ENCODE assay signal across 20 cellular contexts in genomic region chr14:79318371-79318770, GRCh38.
DNase-seq lines count a peak whose midpoint lies in the region; ATAC-seq and TF ChIP-seq lines count a peak whose summit lies in the region.
"Had no signal": no experiment of that assay in that cellular context is flagged by ENCODE, and none has a peak within 500 bp of the region (broad histone marks: within the 10 kb centered on the region; RNA-seq: fewer than 3 reads in every experiment).

No MANE protein-coding gene starts in this region.

- WGBS in IMR-90 (ENCODE audit: extremely low coverage in 2 of 2, insufficient read length in 1 of 2), 2 experiments = no CpG with 5 or more reads among the region's 7 CpGs

- H2BK15ac ChIP-seq in IMR-90 (ENCODE audit: low read depth, low read length) = no peak overlapping the region

- POLR2A ChIA-PET in IMR-90 (lab: Charles Lee; ENCODE audit: unreplicated experiment) (no interaction called here), PC-9 (lab: Charles Lee; ENCODE audit: unreplicated experiment) (no interaction called here)

- no peaks in the 10 kb centered on the region for H3K9me1 ChIP-seq in IMR-90 (ENCODE audit: insufficient read depth, low read length)

- H4K5ac ChIP-seq in IMR-90 (ENCODE audit: low read depth, low read length) = no peak overlapping the region

- no peak overlapping the region for H2AFZ ChIP-seq in IMR-90 (replicated peaks; ENCODE audit: low read length, poor library complexity)
- H2AFZ ChIP-seq in PC-9 = no peak overlapping the region
- H2AFZ ChIP-seq: GM23248 had no signal

- no peak overlapping the region for H3K9ac ChIP-seq in IMR-90 (ENCODE audit: low read depth, low read length)
- H3K9ac ChIP-seq in skeletal muscle satellite cell (ENCODE audit: low read depth, low read length) = no peak overlapping the region
- H3K9ac ChIP-seq: GM23248 had no signal

- H3K4me1 ChIP-seq in IMR-90 (ENCODE audit: control insufficient read depth, insufficient read depth, low read length) (peaks cover 2% of the 10 kb centered on the region), SJCRH30 (peaks cover 5% of the 10 kb centered on the region; the same call in 1 of the 2 replicates), skeletal muscle satellite cell (ENCODE audit: control insufficient read depth, insufficient read depth, low read length) (peaks cover 6% of the 10 kb centered on the region), PC-9 (replicated peaks; ENCODE audit: insufficient read depth) (no peaks in the 10 kb centered on the region)
- H3K4me1 ChIP-seq: SJSA1 had no signal

- ATAC-seq in IMR-90 (ENCODE audit: low read depth) = no peak

- intact Hi-C loops in IMR-90 (cut with micrococcal nuclease) = no loop called here
- intact Hi-C loops in PC-9 (cut with micrococcal nuclease; ENCODE audit: unreplicated experiment) = no loop called here

- dilution Hi-C loops in IMR-90 (cut with HindIII; ENCODE audit: low sequenced_read_pairs, unreplicated experiment) = no loop called here

- no peak overlapping the region for H3K14ac ChIP-seq in IMR-90 (replicated peaks; ENCODE audit: low read depth, low read length)

- peak overlapping the region; percentile 89; the same call in 1 of the 2 replicates for H3K4me2 ChIP-seq in IMR-90 (ENCODE audit: low read depth, low read length)
- H3K4me2 ChIP-seq in skeletal muscle satellite cell (ENCODE audit: low read length) = peak overlapping the region; percentile 55
- no peak overlapping the region for H3K4me2 ChIP-seq in PC-9

- H2BK120ac ChIP-seq in IMR-90 (ENCODE audit: low read depth, low read length) = no peak overlapping the region

- H3K36me3 ChIP-seq in IMR-90 (ENCODE audit: control insufficient read depth, insufficient read depth, low read length) (no peaks in the 10 kb centered on the region), SJCRH30 (no peaks in the 10 kb centered on the region), skeletal muscle satellite cell (ENCODE audit: insufficient read depth, low read length) (no peaks in the 10 kb centered on the region), PC-9 (ENCODE audit: low read depth) (no peaks in the 10 kb centered on the region)
- H3K36me3 ChIP-seq: SJSA1 had no signal

- CTCF ChIA-PET in IMR-90 (lab: Yijun Ruan, JAX) (no interaction called here), PC-9 (lab: Charles Lee) (no interaction called here)

- TF ChIP-seq CTCF in IMR-90 (conservative IDR thresholded peaks at IDR 0.05; ENCODE audit: low read depth, low read length) (no peak), fibroblast of the aortic adventitia (IDR thresholded peaks at IDR 0.05; ENCODE audit: insufficient read depth, low read length) (no peak), PC-9 (conservative IDR thresholded peaks at IDR 0.05) (no peak)

- H4K91ac ChIP-seq in IMR-90 (ENCODE audit: insufficient read depth, low read depth, low read length) = no peak overlapping the region

- no peak overlapping the region for H3K4me3 ChIP-seq in IMR-90 (ENCODE audit: insufficient read depth, low read depth, low read length)
- H3K4me3 ChIP-seq in SJCRH30 = no peak overlapping the region
- H3K4me3 ChIP-seq in fibroblast of the aortic adventitia (ENCODE audit: low read depth, low read length) = no peak overlapping the region
- peak overlapping the region; percentile 15 for H3K4me3 ChIP-seq in skeletal muscle satellite cell (ENCODE audit: low read length)
- H3K4me3 ChIP-seq in PC-9 = no peak overlapping the region
- H3K4me3 ChIP-seq: GM23248, SJSA1 had no signal

- no peaks in the 10 kb centered on the region for H3K9me3 ChIP-seq in IMR-90 (ENCODE audit: control insufficient read depth, insufficient read depth, low read length)
- H3K9me3 ChIP-seq in SJCRH30 (replicated peaks) = no peaks in the 10 kb centered on the region
- no peaks in the 10 kb centered on the region for H3K9me3 ChIP-seq in skeletal muscle satellite cell (replicated peaks; ENCODE audit: low read length)
- H3K9me3 ChIP-seq in PC-9 (ENCODE audit: insufficient read depth, low read depth) = no peaks in the 10 kb centered on the region
- H3K9me3 ChIP-seq: Caco-2, SJSA1 had no signal

- no peak overlapping the region for H3K4ac ChIP-seq in IMR-90 (ENCODE audit: low read depth, low read length)

- H3K27ac ChIP-seq in IMR-90 (ENCODE audit: insufficient read depth, low read length) = no peak overlapping the region
- H3K27ac ChIP-seq in SJCRH30 = no peak overlapping the region
- H3K27ac ChIP-seq in PC-9 = no peak overlapping the region
- H3K27ac ChIP-seq: GM23248, RWPE1, SJSA1 had no signal

- H2BK5ac ChIP-seq in IMR-90 (ENCODE audit: low read depth, low read length, poor library complexity, severe bottlenecking) = no peak overlapping the region

- no peak overlapping the region for H2AK9ac ChIP-seq in IMR-90 (replicated peaks; ENCODE audit: low read depth, low read length, poor library complexity)

- H3K23ac ChIP-seq in IMR-90 (ENCODE audit: low read depth, low read length) = no peak overlapping the region

- no peak for TF ChIP-seq POLR2A in IMR-90 (IDR thresholded peaks at IDR 0.05; ENCODE audit: low read depth, low read length)

- H3F3A ChIP-seq in PC-9 (ENCODE audit: insufficient read depth, low read depth) = no peaks in the 10 kb centered on the region

- DNase-seq in IMR-90 (peak; percentile 57), SJCRH30 (peak; percentile 1 to 16), fibroblast of the aortic adventitia (ENCODE audit: low read depth) (peak; percentile 2), DMS 273 (lab: John Stamatoyannopoulos, UW; ENCODE audit: unreplicated experiment) (no peak), GDM1 (lab: John Stamatoyannopoulos, UW) (no peak), PC-9 (no peak)
- DNase-seq: Caco-2; CD4-positive, CD25-positive, alpha-beta regulatory T cell; DMS53; GM23248; Karpas-422; NCI-H1105; NCI-H1694 treated with DMSO at 0.1 percent for 48 hours; NCI-H2107; NCI-H2227 treated with DMSO at 0.1 percent for 48 hours; NCI-H526 treated with DMSO at 0.1 percent for 48 hours; OCI-M1 had no signal

- H4K8ac ChIP-seq in IMR-90 (ENCODE audit: low read depth in 2 of 2, low read length in 2 of 2) = no peak overlapping the region

- H3K79me1 ChIP-seq in IMR-90 (ENCODE audit: low read depth in 1 of 2, low read length in 2 of 2) = no peaks in the 10 kb centered on the region; a peak in 1 of 4 replicates

- BruUV-seq in IMR-90 (replicated peaks; lab: Mats Ljungman, UMichigan) = no TSS peak
- no TSS peak for BruUV-seq in PC-9 (replicated peaks; lab: Mats Ljungman, UMichigan)

- in situ Hi-C loops in IMR-90 (cut with MboI; ENCODE audit: low sequenced_read_pairs) = no loop called here

- H2AK5ac ChIP-seq in IMR-90 (ENCODE audit: low read depth, low read length) = no peak overlapping the region

- H3K9me2 ChIP-seq in PC-9 (ENCODE audit: insufficient read depth) = no peaks in the 10 kb centered on the region

- H4K20me1 ChIP-seq in IMR-90 (ENCODE audit: insufficient read depth, low read length) (no peaks in the 10 kb centered on the region), PC-9 (ENCODE audit: insufficient read depth) (no peaks in the 10 kb centered on the region)

- no peak overlapping the region for H2BK20ac ChIP-seq in IMR-90 (ENCODE audit: low read depth, low read length)

- no peaks in the 10 kb centered on the region for H3K79me2 ChIP-seq in PC-9 (ENCODE audit: low read depth)

- H3K27me3 ChIP-seq in IMR-90 (ENCODE audit: control insufficient read depth, insufficient read depth, low read length) = no peaks in the 10 kb centered on the region
- H3K27me3 ChIP-seq in SJCRH30 = no peaks in the 10 kb centered on the region
- H3K27me3 ChIP-seq in skeletal muscle satellite cell (ENCODE audit: control insufficient read depth, insufficient read depth, low read length) = no peaks in the 10 kb centered on the region
- H3K27me3 ChIP-seq in PC-9 (ENCODE audit: insufficient read depth, low read depth) = no peaks in the 10 kb centered on the region
- H3K27me3 ChIP-seq: SJSA1 had no signal

- H3K18ac ChIP-seq in IMR-90 (ENCODE audit: low read depth, low read length) = peak overlapping the region; percentile 47; the same call in 1 of the 2 replicates

- no peak for TF ChIP-seq RAD21 in IMR-90 (IDR thresholded peaks at IDR 0.05; ENCODE audit: low read length)

- H3K56ac ChIP-seq in IMR-90 (ENCODE audit: extremely low read depth, insufficient read depth, low read length) = no peak overlapping the region

TF ChIP-seq in IMR-90, 13 proteins besides CTCF, POLR2A, EP300 and RAD21:
- TF ChIP-seq ELK1 (IDR thresholded peaks at IDR 0.05; ENCODE audit: borderline replicate concordance, low read depth, low read length) (no peak), CHD1 (IDR thresholded peaks at IDR 0.05; ENCODE audit: low read depth, low read length) (no peak), MAFK (IDR thresholded peaks at IDR 0.05; ENCODE audit: low read depth, low read length) (no peak), BHLHE40 (IDR thresholded peaks at IDR 0.05; ENCODE audit: low read depth, low read length) (no peak), MAZ (IDR thresholded peaks at IDR 0.05; ENCODE audit: borderline replicate concordance, low read depth, low read length) (no peak), USF2 (IDR thresholded peaks at IDR 0.05; ENCODE audit: low read depth, low read length) (no peak), FOS (IDR thresholded peaks at IDR 0.05; ENCODE audit: low read depth, low read length) (no peak), RCOR1 (IDR thresholded peaks at IDR 0.05; ENCODE audit: insufficient replicate concordance, low read length) (no peak), RFX5 (IDR thresholded peaks at IDR 0.05; ENCODE audit: low read depth, low read length) (no peak), SMC3 (IDR thresholded peaks at IDR 0.05; ENCODE audit: low read depth, low read length) (no peak), NFE2L2 (IDR thresholded peaks at IDR 0.05; ENCODE audit: low read depth, low read length) (no peak), CEBPB (IDR thresholded peaks at IDR 0.05; ENCODE audit: low read depth, low read length) (no peak), MXI1 (IDR thresholded peaks at IDR 0.05; ENCODE audit: borderline replicate concordance, low read depth, low read length) (no peak)

Comparison
In these comparisons a context has a peak if more than half of its experiments do, and no peak if none do; other contexts are left out.
1. DNase-seq: peak in IMR-90 (single experiment), SJCRH30 (2 of 2) and fibroblast of the aortic adventitia (single experiment); none in DMS 273 (single experiment), GDM1 (single experiment) and PC-9 (0 of 2).